Comparison of ENCODE assay signal across 18 cellular contexts in genomic region chr6:169829786-169830185, GRCh38.
DNase-seq lines count a peak whose midpoint lies in the region; ATAC-seq and TF ChIP-seq lines count a peak whose summit lies in the region.
"Had no signal": no experiment of that assay in that cellular context is flagged by ENCODE, and none has a peak within 500 bp of the region (broad histone marks: within the 10 kb centered on the region; RNA-seq: fewer than 3 reads in every experiment).

No MANE protein-coding gene starts in this region.

- no peak for TF ChIP-seq EP300 in esophagus muscularis mucosa (IDR thresholded peaks at IDR 0.05)

- TF ChIP-seq POLR2A in esophagus muscularis mucosa (IDR thresholded peaks at IDR 0.05; ENCODE audit: low read depth) = no peak

- CTCF ChIA-PET in CD4-positive, alpha-beta T cell (lab: Charles Lee) = no interaction called here

- POLR2A ChIA-PET in CD4-positive, alpha-beta T cell (lab: Charles Lee) = no interaction called here

- peaks cover 0 to 4% (median 0%) of the 10 kb centered on the region in 4 donors for H3K9me3 ChIP-seq in esophagus muscularis mucosa
- H3K9me3 ChIP-seq in CD4-positive, alpha-beta T cell (ENCODE audit: control insufficient read depth, low read length) = peaks cover 4% of the 10 kb centered on the region
- H3K9me3 ChIP-seq: SJSA1 had no signal

- no peaks in the 10 kb centered on the region for H3K36me3 ChIP-seq in esophagus muscularis mucosa
- H3K36me3 ChIP-seq: SJSA1 had no signal

- H3K36me3 Mint-ChIP-seq in stimulated activated effector memory CD8-positive, alpha-beta T cell treated with anti-CD3 and anti-CD28 coated beads, Interleukin-12 subunit alpha, Interleukin-12 subunit beta, amount 100 ng/mL, for 72 hours = no peaks in the 10 kb centered on the region
- H3K36me3 Mint-ChIP-seq in activated naive CD8-positive, alpha-beta T cell treated with anti-CD3 and anti-CD28 coated beads for 36 hours = no peaks in the 10 kb centered on the region
- no peaks in the 10 kb centered on the region for H3K36me3 Mint-ChIP-seq in CD4-positive, alpha-beta T cell (ENCODE audit: low read depth)
- H3K36me3 Mint-ChIP-seq: CD8-positive, alpha-beta memory T cell had no signal

- peaks cover 0 to 31% (median 0%) of the 10 kb centered on the region in 4 donors for H3K27me3 ChIP-seq in esophagus muscularis mucosa
- peaks cover 18% of the 10 kb centered on the region for H3K27me3 ChIP-seq in CD4-positive, alpha-beta T cell (ENCODE audit: control insufficient read depth, insufficient read depth, low read length)
- H3K27me3 ChIP-seq: SJSA1 had no signal

- peaks cover 6% of the 10 kb centered on the region for H3K4me1 Mint-ChIP-seq in stimulated activated effector memory CD8-positive, alpha-beta T cell treated with anti-CD3 and anti-CD28 coated beads, Interleukin-12 subunit alpha, Interleukin-12 subunit beta, amount 100 ng/mL, for 72 hours
- H3K4me1 Mint-ChIP-seq in activated naive CD8-positive, alpha-beta T cell treated with anti-CD3 and anti-CD28 coated beads for 36 hours = peaks cover 8% of the 10 kb centered on the region
- no peaks in the 10 kb centered on the region for H3K4me1 Mint-ChIP-seq in CD4-positive, alpha-beta T cell (ENCODE audit: low read depth)

- DNase-seq in DMS53 (lab: John Stamatoyannopoulos, UW) (peak; percentile 26), DMS53 treated with DMSO at 0.1 percent for 48 hours (lab: John Stamatoyannopoulos, UW; ENCODE audit: unreplicated experiment) (no peak), RPMI8226 (peak; percentile 70), esophagus muscularis mucosa (ENCODE audit: extremely low spot score) (peak; percentile 91), NCI-H187 (lab: John Stamatoyannopoulos, UW) (no peak)
- DNase-seq in stimulated activated effector memory CD8-positive, alpha-beta T cell treated with anti-CD3 and anti-CD28 coated beads, Interleukin-12 subunit alpha, Interleukin-12 subunit beta, amount 100 ng/mL, for 72 hours (ENCODE audit: low spot score in 2 of 2) = no peak
- DNase-seq in activated naive CD8-positive, alpha-beta T cell treated with anti-CD3 and anti-CD28 coated beads for 36 hours = no peak
- no peak for DNase-seq in CD4-positive, alpha-beta T cell
- DNase-seq: CD8-positive, alpha-beta memory T cell; GOT3; NCI-H1105; NCI-H187 treated with DMSO at 0.1 percent for 48 hours; NCI-H446 had no signal

- H3K27ac ChIP-seq in esophagus muscularis mucosa (replicated peaks in 1 of 4) = no peak overlapping the region
- no peak overlapping the region for H3K27ac ChIP-seq in CD4-positive, alpha-beta T cell (ENCODE audit: low read depth, low read length)
- H3K27ac ChIP-seq: 22Rv1, HL-60, RWPE1, SJSA1 had no signal

- peaks cover 0 to 7% (median 4%) of the 10 kb centered on the region in 4 donors for H3K4me1 ChIP-seq in esophagus muscularis mucosa
- H3K4me1 ChIP-seq: SJSA1 had no signal

- ATAC-seq in stimulated activated effector memory CD8-positive, alpha-beta T cell treated with anti-CD3 and anti-CD28 coated beads, Interleukin-12 subunit alpha, Interleukin-12 subunit beta, amount 100 ng/mL, for 72 hours = no peak
- no peak for ATAC-seq in CD4-positive, alpha-beta T cell (ENCODE audit: poor library complexity)

- WGBS in esophagus muscularis mucosa = 94% methylated on average over 4 of the region's 4 CpGs

- peaks cover 3% of the 10 kb centered on the region for H3K9me3 Mint-ChIP-seq in stimulated activated effector memory CD8-positive, alpha-beta T cell treated with anti-CD3 and anti-CD28 coated beads, Interleukin-12 subunit alpha, Interleukin-12 subunit beta, amount 100 ng/mL, for 72 hours
- peaks cover 6% of the 10 kb centered on the region for H3K9me3 Mint-ChIP-seq in activated naive CD8-positive, alpha-beta T cell treated with anti-CD3 and anti-CD28 coated beads for 36 hours
- peaks cover 2% of the 10 kb centered on the region for H3K9me3 Mint-ChIP-seq in CD4-positive, alpha-beta T cell

- H3K4me3 ChIP-seq in esophagus muscularis mucosa = no peak overlapping the region
- H3K4me3 ChIP-seq: SJSA1 had no signal

- no peak for TF ChIP-seq CTCF in esophagus muscularis mucosa (IDR thresholded peaks at IDR 0.05)
- TF ChIP-seq CTCF in CD4-positive, alpha-beta T cell (IDR thresholded peaks at IDR 0.05) = no peak

- peaks cover 66% of the 10 kb centered on the region for H3K27me3 Mint-ChIP-seq in activated naive CD8-positive, alpha-beta T cell treated with anti-CD3 and anti-CD28 coated beads for 36 hours
- H3K27me3 Mint-ChIP-seq in CD4-positive, alpha-beta T cell = peaks cover 70% of the 10 kb centered on the region

- intact Hi-C loops in esophagus muscularis mucosa (cut with DNase I) = loop anchor here (2.0 to 10.0 kb wide), 2 partner anchors 465 to 699 kb away; partner anchors contain the start of gene DLL1
- intact Hi-C loops in CD4-positive, alpha-beta T cell (cut with DNase I, micrococcal nuclease) = loop anchor here in 1 of 2 experiments (2.0 to 10.0 kb wide), 2 partner anchors 105 to 463 kb away; no protein-coding TSS in a partner anchor

- H3K4me3 Mint-ChIP-seq in stimulated activated effector memory CD8-positive, alpha-beta T cell treated with anti-CD3 and anti-CD28 coated beads, Interleukin-12 subunit alpha, Interleukin-12 subunit beta, amount 100 ng/mL, for 72 hours = no peak overlapping the region
- H3K4me3 Mint-ChIP-seq in activated naive CD8-positive, alpha-beta T cell treated with anti-CD3 and anti-CD28 coated beads for 36 hours = no peak overlapping the region
- H3K4me3 Mint-ChIP-seq in CD4-positive, alpha-beta T cell = no peak overlapping the region
- H3K4me3 Mint-ChIP-seq: CD8-positive, alpha-beta memory T cell had no signal

- peak overlapping the region; percentile 13 for H3K27ac Mint-ChIP-seq in stimulated activated effector memory CD8-positive, alpha-beta T cell treated with anti-CD3 and anti-CD28 coated beads, Interleukin-12 subunit alpha, Interleukin-12 subunit beta, amount 100 ng/mL, for 72 hours
- H3K27ac Mint-ChIP-seq in activated naive CD8-positive, alpha-beta T cell treated with anti-CD3 and anti-CD28 coated beads for 36 hours = no peak overlapping the region
- H3K27ac Mint-ChIP-seq in CD4-positive, alpha-beta T cell = no peak overlapping the region
- H3K27ac Mint-ChIP-seq: CD8-positive, alpha-beta memory T cell; IgD-negative memory B cell had no signal

Comparison
In these comparisons a context has a peak if more than half of its experiments do, and no peak if none do; other contexts are left out.
1. DNase-seq: peak in DMS53 (single experiment), RPMI8226 (single experiment) and esophagus muscularis mucosa (single experiment); none in DMS53 treated with DMSO at 0.1 percent for 48 hours (single experiment), stimulated activated effector memory CD8-positive, alpha-beta T cell treated with anti-CD3 and anti-CD28 coated beads, Interleukin-12 subunit alpha, Interleukin-12 subunit beta, amount 100 ng/mL, for 72 hours (0 of 2), NCI-H187 (0 of 2), activated naive CD8-positive, alpha-beta T cell treated with anti-CD3 and anti-CD28 coated beads for 36 hours (single experiment) and CD4-positive, alpha-beta T cell (0 of 10).